ENCODE assay signal across 1 cellular context in the genomic region with DNA sequence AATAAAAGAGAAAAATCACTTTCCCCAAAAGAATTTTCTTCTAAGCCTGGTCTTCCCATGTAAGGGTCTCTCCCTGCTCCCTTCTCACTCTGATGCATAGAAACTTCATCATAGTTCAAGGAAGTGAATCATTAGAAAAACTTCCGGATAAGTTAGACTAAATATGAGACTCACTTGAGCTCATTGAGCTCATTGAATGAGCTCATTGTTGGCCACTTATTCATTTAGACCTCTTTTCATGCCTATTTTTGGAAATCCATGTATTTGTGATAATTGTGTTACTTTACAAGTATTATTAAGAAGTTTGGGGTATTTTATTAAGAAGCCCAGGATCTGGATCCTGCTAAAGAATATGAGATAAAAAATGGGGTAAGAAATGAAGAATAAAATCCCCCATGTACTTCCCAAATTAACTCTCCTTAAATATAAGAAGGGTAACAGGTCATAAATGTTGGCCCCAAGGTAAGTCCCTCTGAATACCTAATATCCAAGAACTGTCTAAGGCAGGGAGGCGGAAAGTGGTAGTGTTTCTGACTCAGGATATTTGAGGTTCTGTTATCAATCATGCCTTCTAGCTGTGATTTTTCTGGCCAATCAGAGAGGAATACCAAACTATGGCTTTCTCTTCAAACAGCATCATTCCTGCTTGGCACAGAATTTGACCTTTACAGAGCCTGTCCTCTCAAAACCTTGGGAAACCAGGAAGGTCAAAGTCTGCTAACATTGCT.
A peak's percentile ranks its signal among the peaks of the same experiment; 100 is the strongest.
TF ChIP-seq lines count a peak whose summit lies in the region.

No MANE protein-coding gene starts in this region.

TF ChIP-seq in SK-N-SH, 30 proteins besides CTCF, POLR2A, EP300 and RAD21 (continued from another document):
- TF ChIP-seq, protein P1, sequence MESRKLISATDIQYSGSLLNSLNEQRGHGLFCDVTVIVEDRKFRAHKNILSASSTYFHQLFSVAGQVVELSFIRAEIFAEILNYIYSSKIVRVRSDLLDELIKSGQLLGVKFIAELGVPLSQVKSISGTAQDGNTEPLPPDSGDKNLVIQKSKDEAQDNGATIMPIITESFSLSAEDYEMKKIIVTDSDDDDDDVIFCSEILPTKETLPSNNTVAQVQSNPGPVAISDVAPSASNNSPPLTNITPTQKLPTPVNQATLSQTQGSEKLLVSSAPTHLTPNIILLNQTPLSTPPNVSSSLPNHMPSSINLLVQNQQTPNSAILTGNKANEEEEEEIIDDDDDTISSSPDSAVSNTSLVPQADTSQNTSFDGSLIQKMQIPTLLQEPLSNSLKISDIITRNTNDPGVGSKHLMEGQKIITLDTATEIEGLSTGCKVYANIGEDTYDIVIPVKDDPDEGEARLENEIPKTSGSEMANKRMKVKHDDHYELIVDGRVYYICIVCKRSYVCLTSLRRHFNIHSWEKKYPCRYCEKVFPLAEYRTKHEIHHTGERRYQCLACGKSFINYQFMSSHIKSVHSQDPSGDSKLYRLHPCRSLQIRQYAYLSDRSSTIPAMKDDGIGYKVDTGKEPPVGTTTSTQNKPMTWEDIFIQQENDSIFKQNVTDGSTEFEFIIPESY (IDR thresholded peaks at IDR 0.05; ENCODE audit: borderline replicate concordance, low read depth): 0 out of 2 replicates have a peak, but pooled peaks have one; percentile 60
- TF ChIP-seq FOSL2 (IDR thresholded peaks at IDR 0.05; ENCODE audit: borderline replicate concordance, low read depth) (peak; percentile 94), FOXJ3 (CRISPR knock-in tag; IDR thresholded peaks at IDR 0.05) (no peak), TEAD4 (IDR thresholded peaks at IDR 0.05; ENCODE audit: borderline replicate concordance, insufficient read depth) (peak; percentile 64; the same call in 1 of the 2 replicates), GABPA (IDR thresholded peaks at IDR 0.05; ENCODE audit: low read depth) (peak; percentile 66), MEF2A (IDR thresholded peaks at IDR 0.05; ENCODE audit: borderline replicate concordance, low read depth) (peak; percentile 91), SIN3A (IDR thresholded peaks at IDR 0.05; ENCODE audit: borderline replicate concordance, low read depth, low read length) (no peak), JUND (IDR thresholded peaks at IDR 0.05) (peak; percentile 89), POLR2AphosphoS5 (IDR thresholded peaks at IDR 0.05; ENCODE audit: low read depth, low read length) (peak; percentile 49; the same call in 1 of the 2 replicates)
TF ChIP-seq in SK-N-SH: peak in this region for 13.
